20 cellular contexts compared by ENCODE assay signal in the genomic region with DNA sequence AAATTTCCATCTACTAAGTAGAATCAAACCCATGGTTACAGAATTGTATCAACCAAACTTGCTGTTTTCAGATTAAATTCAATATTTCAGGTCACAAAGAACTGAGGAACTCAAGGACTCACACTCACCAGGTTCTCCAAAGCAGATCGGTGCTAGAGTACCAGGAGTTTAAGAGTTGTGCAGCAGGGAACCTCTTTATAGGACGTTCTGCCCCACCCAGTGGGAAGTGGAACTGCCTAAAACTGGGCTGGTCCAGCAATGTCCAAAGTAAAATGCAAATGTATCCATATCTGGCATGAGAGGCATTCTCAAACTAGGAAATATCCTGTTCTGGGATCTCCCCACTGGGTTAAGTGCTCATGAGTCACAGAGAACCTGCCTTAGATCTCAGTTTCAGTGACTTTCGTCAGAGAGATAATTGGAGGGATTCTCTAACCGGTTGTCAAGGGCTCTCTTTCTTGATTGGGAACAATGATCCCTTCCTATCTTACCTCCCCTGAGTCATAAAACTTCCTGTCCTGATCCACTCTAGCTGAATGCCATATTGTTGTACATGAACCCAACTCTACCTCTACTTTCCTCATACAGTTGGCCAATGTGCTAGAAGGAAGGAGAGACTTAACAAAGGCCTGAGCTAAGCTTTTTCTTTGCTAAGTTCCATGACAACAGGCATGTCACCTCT. TPM values are rescaled to one million over a fixed set of nuclear protein-coding genes. Genes with fewer than 3 reads are reported as not detected.
A peak's percentile ranks its signal among the peaks of the same experiment; 100 is the strongest.
DNase-seq lines count a peak whose midpoint lies in the region; ATAC-seq and TF ChIP-seq lines count a peak whose summit lies in the region.
"Had no signal": no experiment of that assay in that cellular context is flagged by ENCODE, and none has a peak within 500 bp of the region (broad histone marks: within the 10 kb centered on the region; RNA-seq: fewer than 3 reads in every experiment).

Gene SPRR2D (minus strand): TSS at position 171 of the 682 bp plus-strand sequence. CDS start 774 bp downstream, outside the sequence.

- H3K4me1 ChIP-seq in HCT116 (ENCODE audit: control insufficient read depth in 1 of 2, insufficient read depth in 2 of 2, low read length in 2 of 2) = no peaks in the 10 kb centered on the region
- no peaks in the 10 kb centered on the region for H3K4me1 ChIP-seq in PC-3 (ENCODE audit: insufficient read depth, low read length)
- H3K4me1 ChIP-seq in smooth muscle cell (ENCODE audit: low read depth) = no peaks in the 10 kb centered on the region
- no peaks in the 10 kb centered on the region for H3K4me1 ChIP-seq in uterus
- H3K4me1 ChIP-seq: BE2C, SJCRH30 had no signal

- DNase-seq in HCT116 (ENCODE audit: low read depth, low spot score) (peak; percentile 31), PC-3 (peak; percentile 6), epithelial cell of prostate (ENCODE audit: low read depth, low spot score) (no peak), smooth muscle cell (lab: John Stamatoyannopoulos, UW; ENCODE audit: unreplicated experiment) (no peak), GM19238 (ENCODE audit: insufficient read length, low spot score) (no peak), uterus (no peak), substantia nigra (lab: John Stamatoyannopoulos, UW) (no peak)
- DNase-seq: BE2C; Calu3; CD4-positive, alpha-beta T cell; GM23248; KBM-7; NCI-H146; NCI-H2081 treated with DMSO at 0.1 percent for 48 hours; NCI-H226; NCI-H69; SJCRH30 had no signal

- 57% methylated on average over 4 of the region's 4 CpGs for WGBS in smooth muscle cell (ENCODE audit: low lambda C conversion rate)

- TF ChIP-seq POLR2A in HCT116 (IDR thresholded peaks at IDR 0.05; ENCODE audit: borderline replicate concordance, extremely low read depth, insufficient read depth, insufficient read length) = no peak
- no peak for TF ChIP-seq POLR2A in uterus (IDR thresholded peaks at IDR 0.05)

- RAD21 ChIA-PET in HCT116 (lab: Charles Lee; ENCODE audit: low non-redundant PET in 1 of 2, low total read pairs in 2 of 2, uncharacterized antibody in 2 of 2, unreplicated experiment in 2 of 2) = no interaction called here

- H3K27ac ChIP-seq in HCT116 (ENCODE audit: low read depth, low read length) (no peak within 1 kb of the TSS), PC-3 (ENCODE audit: low read length) (no peak within 1 kb of the TSS), epithelial cell of prostate (peak within 1 kb of the TSS; percentile 46), smooth muscle cell (ENCODE audit: low read depth) (no peak within 1 kb of the TSS), uterus (no peak within 1 kb of the TSS), substantia nigra (ENCODE audit: low read depth, low read length, poor library complexity, severe bottlenecking) (no peak within 1 kb of the TSS)
- H3K27ac ChIP-seq: GM23248, RWPE1, SJCRH30 had no signal

- intact Hi-C loops in HCT116 (cut with micrococcal nuclease) (no loop called here), PC-3 (cut with micrococcal nuclease) (no loop called here), uterus (cut with DNase I; ENCODE audit: low total_unique reads) (no loop called here)

- H3F3A ChIP-seq in PC-3 (ENCODE audit: low read length, unreplicated experiment) (no peaks in the 10 kb centered on the region), smooth muscle cell (ENCODE audit: low read depth) (no peaks in the 10 kb centered on the region)

- H3K9me3 ChIP-seq in HCT116 (ENCODE audit: control insufficient read depth in 1 of 2, insufficient read depth in 1 of 2, low read depth in 1 of 2, low read length in 2 of 2) = no peaks in the 10 kb centered on the region
- H3K9me3 ChIP-seq in PC-3 (ENCODE audit: low read length) = no peaks in the 10 kb centered on the region
- peaks cover 11% of the 10 kb centered on the region for H3K9me3 ChIP-seq in smooth muscle cell (replicated peaks; ENCODE audit: low read depth)
- H3K9me3 ChIP-seq in uterus = no peaks in the 10 kb centered on the region
- H3K9me3 ChIP-seq: BE2C, SJCRH30 had no signal

- POLR2A ChIA-PET in HCT116 (lab: Charles Lee) = no interaction called here
- POLR2A ChIA-PET in PC-3 (lab: Charles Lee; ENCODE audit: unreplicated experiment) = no interaction called here

- H3K79me2 ChIP-seq in HCT116 (ENCODE audit: insufficient read depth, low read length) (no peaks in the 10 kb centered on the region), PC-3 (ENCODE audit: low read length) (no peaks in the 10 kb centered on the region), smooth muscle cell (ENCODE audit: low read depth) (no peaks in the 10 kb centered on the region)

- no peak within 1 kb of the TSS for H3K4me2 ChIP-seq in HCT116 (ENCODE audit: low read length)
- H3K4me2 ChIP-seq in PC-3 (ENCODE audit: low read length) = no peak within 1 kb of the TSS
- no peak within 1 kb of the TSS for H3K4me2 ChIP-seq in smooth muscle cell

- no peak for TF ChIP-seq RAD21 in HCT116 (IDR thresholded peaks at IDR 0.05; ENCODE audit: low read depth)

- BruUV-seq in HCT116 (replicated peaks; lab: Mats Ljungman, UMichigan) (no TSS peak), PC-3 (replicated peaks; lab: Mats Ljungman, UMichigan) (no TSS peak)

- CTCF ChIA-PET in HCT116 (lab: Charles Lee) (no interaction called here), PC-3 (lab: Charles Lee) (no interaction called here)

- ATAC-seq in HCT116 (no peak), PC-3 (no peak)
- ATAC-seq: GM12878 had no signal

- TF ChIP-seq CTCF in HCT116 (IDR thresholded peaks at IDR 0.05 in 2 of 3, conservative IDR thresholded peaks at IDR 0.05 in 1 of 3; ENCODE audit: borderline replicate concordance in 1 of 3, insufficient read depth in 1 of 3, low read depth in 2 of 3, low read length in 2 of 3) = no peak
- TF ChIP-seq CTCF in PC-3 (conservative IDR thresholded peaks at IDR 0.05; ENCODE audit: low read depth, low read length) = no peak
- TF ChIP-seq CTCF in smooth muscle cell (IDR thresholded peaks at IDR 0.05; ENCODE audit: borderline replicate concordance, insufficient read depth, poor library complexity, severe bottlenecking) = no peak
- no peak for TF ChIP-seq CTCF in uterus (IDR thresholded peaks at IDR 0.05)

- H3K9me2 ChIP-seq in HCT116 (ENCODE audit: insufficient read depth) (no peaks in the 10 kb centered on the region), PC-3 (replicated peaks; ENCODE audit: low read length) (no peaks in the 10 kb centered on the region)

- H3K9ac ChIP-seq in HCT116 (ENCODE audit: low read length) (no peak within 1 kb of the TSS), PC-3 (ENCODE audit: low read length) (no peak within 1 kb of the TSS), smooth muscle cell (ENCODE audit: low read depth) (no peak within 1 kb of the TSS)
- H3K9ac ChIP-seq: GM23248 had no signal

- H3K4me3 ChIP-seq in HCT116 (replicated peaks in 1 of 2; ENCODE audit: low read depth in 1 of 2, low read length in 2 of 2) (no peak within 1 kb of the TSS), PC-3 (ENCODE audit: low read length) (no peak within 1 kb of the TSS), smooth muscle cell (no peak within 1 kb of the TSS), uterus (no peak within 1 kb of the TSS)
- H3K4me3 ChIP-seq: GM12878, GM23248, SJCRH30 had no signal

- H2AFZ ChIP-seq in HCT116 (ENCODE audit: low read depth, low read length, poor library complexity, severe bottlenecking) (no peak within 1 kb of the TSS), PC-3 (ENCODE audit: low read length) (no peak within 1 kb of the TSS), smooth muscle cell (ENCODE audit: low read depth) (no peak within 1 kb of the TSS)
- H2AFZ ChIP-seq: GM23248 had no signal

- H4K20me1 ChIP-seq in HCT116 (ENCODE audit: insufficient read depth) (no peaks in the 10 kb centered on the region), PC-3 (ENCODE audit: low read length) (no peaks in the 10 kb centered on the region), smooth muscle cell (ENCODE audit: low read depth) (no peaks in the 10 kb centered on the region)

- H3K36me3 ChIP-seq in HCT116 (ENCODE audit: control insufficient read depth in 1 of 2, insufficient read depth in 2 of 2, low read length in 2 of 2) (no peaks in the 10 kb centered on the region), PC-3 (ENCODE audit: low read depth, low read length) (no peaks in the 10 kb centered on the region), smooth muscle cell (ENCODE audit: low read depth) (no peaks in the 10 kb centered on the region), uterus (no peaks in the 10 kb centered on the region)
- H3K36me3 ChIP-seq: BE2C, SJCRH30 had no signal

- peaks cover 29% of the 10 kb centered on the region for H3K27me3 ChIP-seq in HCT116 (ENCODE audit: insufficient read depth, low read length)
- H3K27me3 ChIP-seq in PC-3 (ENCODE audit: low read length) = peaks cover 58% of the 10 kb centered on the region
- no peaks in the 10 kb centered on the region for H3K27me3 ChIP-seq in smooth muscle cell (ENCODE audit: low read depth)
- no peaks in the 10 kb centered on the region for H3K27me3 ChIP-seq in uterus
- H3K27me3 ChIP-seq: BE2C, SJCRH30 had no signal

TF ChIP-seq in HCT116, 20 proteins besides CTCF, POLR2A, EP300 and RAD21 (continues in another document):
- TF ChIP-seq ELF1 (IDR thresholded peaks at IDR 0.05; ENCODE audit: borderline replicate concordance, low read depth) (no peak), JUND (IDR thresholded peaks at IDR 0.05) (no peak)
- TF ChIP-seq, protein P1, sequence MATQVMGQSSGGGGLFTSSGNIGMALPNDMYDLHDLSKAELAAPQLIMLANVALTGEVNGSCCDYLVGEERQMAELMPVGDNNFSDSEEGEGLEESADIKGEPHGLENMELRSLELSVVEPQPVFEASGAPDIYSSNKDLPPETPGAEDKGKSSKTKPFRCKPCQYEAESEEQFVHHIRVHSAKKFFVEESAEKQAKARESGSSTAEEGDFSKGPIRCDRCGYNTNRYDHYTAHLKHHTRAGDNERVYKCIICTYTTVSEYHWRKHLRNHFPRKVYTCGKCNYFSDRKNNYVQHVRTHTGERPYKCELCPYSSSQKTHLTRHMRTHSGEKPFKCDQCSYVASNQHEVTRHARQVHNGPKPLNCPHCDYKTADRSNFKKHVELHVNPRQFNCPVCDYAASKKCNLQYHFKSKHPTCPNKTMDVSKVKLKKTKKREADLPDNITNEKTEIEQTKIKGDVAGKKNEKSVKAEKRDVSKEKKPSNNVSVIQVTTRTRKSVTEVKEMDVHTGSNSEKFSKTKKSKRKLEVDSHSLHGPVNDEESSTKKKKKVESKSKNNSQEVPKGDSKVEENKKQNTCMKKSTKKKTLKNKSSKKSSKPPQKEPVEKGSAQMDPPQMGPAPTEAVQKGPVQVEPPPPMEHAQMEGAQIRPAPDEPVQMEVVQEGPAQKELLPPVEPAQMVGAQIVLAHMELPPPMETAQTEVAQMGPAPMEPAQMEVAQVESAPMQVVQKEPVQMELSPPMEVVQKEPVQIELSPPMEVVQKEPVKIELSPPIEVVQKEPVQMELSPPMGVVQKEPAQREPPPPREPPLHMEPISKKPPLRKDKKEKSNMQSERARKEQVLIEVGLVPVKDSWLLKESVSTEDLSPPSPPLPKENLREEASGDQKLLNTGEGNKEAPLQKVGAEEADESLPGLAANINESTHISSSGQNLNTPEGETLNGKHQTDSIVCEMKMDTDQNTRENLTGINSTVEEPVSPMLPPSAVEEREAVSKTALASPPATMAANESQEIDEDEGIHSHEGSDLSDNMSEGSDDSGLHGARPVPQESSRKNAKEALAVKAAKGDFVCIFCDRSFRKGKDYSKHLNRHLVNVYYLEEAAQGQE (IDR thresholded peaks at IDR 0.05; ENCODE audit: low read depth) = no peak

RNA-seq across cellular contexts. Expression of gene SPRR2D, which starts in this region (rescaled TPM):
- 6.9 TPM for total RNA-seq in HCT116 (2021; ENCODE audit: unreplicated experiment)
- 35.5 and 37.3 TPM in 2 replicates for polyA plus RNA-seq in HCT116 (2012)
- not detected in 2 replicates for total RNA-seq in PC-3 (2014; rRNA removed)
- 8.8 and 12.4 TPM in 2 replicates for total RNA-seq in smooth muscle cell
- 8.1 and 16.9 TPM in 2 replicates for polyA plus RNA-seq in smooth muscle cell
- total RNA-seq in uterus = not detected
- total RNA-seq: Calu3; CD4-positive, alpha-beta T cell; GM12878; GM23248; SJCRH30 had no signal
- polyA plus RNA-seq: AG04450, GM23248 had no signal

Comparison
In these comparisons a context has a peak if more than half of its experiments do, and no peak if none do; other contexts are left out.
1. Peak in DNase-seq in PC-3; RNA of the gene not detected or under 1 TPM.